1 cellular context compared by ENCODE assay signal in genomic region chr1:16926491-16927195, GRCh38.
TF ChIP-seq lines count a peak whose summit lies in the region.

No MANE protein-coding gene starts in this region.

TF ChIP-seq in HepG2, 621 proteins besides CTCF, POLR2A, EP300 and RAD21:
- TF ChIP-seq CBX1 (IDR thresholded peaks at IDR 0.05; ENCODE audit: low read depth) (no peak), RFX5 (IDR thresholded peaks at IDR 0.05; ENCODE audit: low read depth, low read length) (peak; percentile 48; the same call in 1 of the 2 replicates), GATA4 (IDR thresholded peaks at IDR 0.05; ENCODE audit: borderline replicate concordance, low read depth) (no peak)
TF ChIP-seq in HepG2: peak in this region for 1.
